13 cellular contexts compared by ENCODE assay signal in genomic region chr17:82232876-82233785, GRCh38. TPM values are rescaled to one million over a fixed set of nuclear protein-coding genes. Genes with fewer than 3 reads are reported as not detected.
DNase-seq lines count a peak whose midpoint lies in the region; ATAC-seq and TF ChIP-seq lines count a peak whose summit lies in the region.
"Had no signal": no experiment of that assay in that cellular context is flagged by ENCODE, and none has a peak within 500 bp of the region (broad histone marks: within the 10 kb centered on the region; RNA-seq: fewer than 3 reads in every experiment).

No MANE protein-coding gene starts in this region.

- H3K4me1 Mint-ChIP-seq in CD14-positive monocyte, result peaks cover 51% of the 10 kb centered on the region
- peaks cover 11 to 20% of the 10 kb centered on the region in 2 donors for H3K4me1 Mint-ChIP-seq in effector memory CD8-positive, alpha-beta T cell (ENCODE audit: low read depth in 2 of 2)

- TF ChIP-seq CTCF in CD14-positive monocyte (IDR thresholded peaks at IDR 0.05), result no peak

- TF ChIP-seq POLR2A in GM15510 (IDR thresholded peaks at IDR 0.05; ENCODE audit: borderline replicate concordance, extremely low read depth, insufficient read length), result peak; percentile 22

- ATAC-seq in effector memory CD8-positive, alpha-beta T cell (replicated peaks), result no peak
- ATAC-seq in HG02840 (IDR thresholded peaks at IDR 0.05; ENCODE audit: low FRiP score, unreplicated experiment), result no peak
- ATAC-seq: foreskin keratinocyte; stimulated activated naive CD8-positive, alpha-beta T cell treated with anti-CD3 and anti-CD28 coated beads, Interleukin-15, amount 100 ng/mL, for 72 hours had no signal

- H3K9me3 Mint-ChIP-seq in CD14-positive monocyte, result no peaks in the 10 kb centered on the region
- no peaks in the 10 kb centered on the region for H3K9me3 Mint-ChIP-seq in effector memory CD8-positive, alpha-beta T cell
- H3K9me3 Mint-ChIP-seq: activated CD4-positive, alpha-beta memory T cell treated with anti-CD3 and anti-CD28 coated beads, Interleukin-2, amount 10 ng/mL, durations not matched to agents 7 days and 5 days; stimulated activated naive CD8-positive, alpha-beta T cell treated with anti-CD3 and anti-CD28 coated beads, Interleukin-15, amount 100 ng/mL, for 72 hours had no signal

- H3K36me3 Mint-ChIP-seq in CD14-positive monocyte, result peaks cover 10 to 42% of the 10 kb centered on the region in 2 donors
- H3K36me3 Mint-ChIP-seq in effector memory CD8-positive, alpha-beta T cell (ENCODE audit: insufficient read depth), result peaks cover 78% of the 10 kb centered on the region
- H3K36me3 Mint-ChIP-seq: activated naive CD8-positive, alpha-beta T cell had no signal

- peak overlapping the region in 4 of 7 donors; percentile 3 to 76 (median 20) for H3K27ac Mint-ChIP-seq in CD14-positive monocyte
- H3K27ac Mint-ChIP-seq in effector memory CD8-positive, alpha-beta T cell, result peak overlapping the region; percentile 33 to 49
- H3K27ac Mint-ChIP-seq: activated CD4-positive, alpha-beta memory T cell treated with anti-CD3 and anti-CD28 coated beads, Interleukin-2, amount 10 ng/mL, durations not matched to agents 7 days and 5 days; activated naive CD8-positive, alpha-beta T cell had no signal

- intact Hi-C loops in CD14-positive monocyte (cut with micrococcal nuclease), result loop anchor here (10.0 kb wide), 2 partner anchors 62 to 198 kb away; partner anchors contain the start of genes DCXR (in 1 of the 2) and RAC3 (in 1 of the 2)
- intact Hi-C loops in posterior vena cava (cut with DNase I), result no loop called here

- H3K27me3 Mint-ChIP-seq in CD14-positive monocyte (ENCODE audit: low read depth in 3 of 3), result no peaks in the 10 kb centered on the region
- no peaks in the 10 kb centered on the region for H3K27me3 Mint-ChIP-seq in effector memory CD8-positive, alpha-beta T cell
- H3K27me3 Mint-ChIP-seq: activated CD4-positive, alpha-beta memory T cell treated with anti-CD3 and anti-CD28 coated beads, Interleukin-2, amount 10 ng/mL, durations not matched to agents 7 days and 5 days; activated naive CD8-positive, alpha-beta T cell; stimulated activated naive CD8-positive, alpha-beta T cell treated with anti-CD3 and anti-CD28 coated beads, Interleukin-15, amount 100 ng/mL, for 72 hours had no signal

- H3K4me3 Mint-ChIP-seq in CD14-positive monocyte, result peak overlapping the region in 1 of 2 donors; percentile 57
- H3K4me3 Mint-ChIP-seq in effector memory CD8-positive, alpha-beta T cell, result peak overlapping the region in 1 of 2 donors; percentile 38
- H3K4me3 Mint-ChIP-seq: activated naive CD8-positive, alpha-beta T cell had no signal

- no peak for DNase-seq in CD14-positive monocyte (ENCODE audit: low spot score)
- DNase-seq in effector memory CD8-positive, alpha-beta T cell, result no peak
- DNase-seq in posterior vena cava (ENCODE audit: low spot score), result peak; percentile 81
- DNase-seq in NCI-H774 (lab: John Stamatoyannopoulos, UW), result no peak
- no peak for DNase-seq in NCI-H1436 treated with DMSO at 0.1 percent for 48 hours (lab: John Stamatoyannopoulos, UW)
- DNase-seq in T-helper 9 cell, result no peak
- DNase-seq: foreskin keratinocyte; stimulated activated CD4-positive, alpha-beta T cell treated with anti-CD3 and anti-CD28 coated beads, Interleukin-4, amount 100 ng/mL, for 24 hours had no signal

RNA-seq across cellular contexts. Expression of gene SLC16A3, which starts 4.3 kb away (rescaled TPM):
- 10 to 100 TPM; 26.3 to 35.3 TPM for polyA plus RNA-seq in CD14-positive monocyte
- total RNA-seq in posterior vena cava, result 10 to 100 TPM; 53.7 to 65.6 TPM

RNA-seq across cellular contexts. Expression of gene CCDC57, which starts 20.5 kb away (rescaled TPM):
- 10 to 100 TPM; 17.1 to 20.1 TPM for polyA plus RNA-seq in CD14-positive monocyte
- 10 to 100 TPM; 20.3 to 28.5 TPM for total RNA-seq in posterior vena cava

RNA-seq across cellular contexts. Expression of gene CSNK1D, which starts 40.4 kb away (rescaled TPM):
- polyA plus RNA-seq in CD14-positive monocyte, result 10 to 100 TPM; 47.0 to 60.9 TPM
- 100 to 1,000 TPM in 1 of 2 donors, 10 to 100 TPM in 1; 93.6 to 103 TPM for total RNA-seq in posterior vena cava

Comparison
In these comparisons a context has a peak if more than half of its experiments do, and no peak if none do; other contexts are left out.
1. intact Hi-C loops: an anchor here in CD14-positive monocyte (10.0 kb wide); none called in posterior vena cava.